Comparison of ENCODE assay signal across 15 cellular contexts in genomic region chr3:142886938-142887337, GRCh38. TPM values are rescaled to one million over a fixed set of nuclear protein-coding genes. Genes with fewer than 3 reads are reported as not detected.
DNase-seq lines count a peak whose midpoint lies in the region; ATAC-seq, FAIRE-seq and TF ChIP-seq lines count a peak whose summit lies in the region.
"Had no signal": no experiment of that assay in that cellular context is flagged by ENCODE, and none has a peak within 500 bp of the region (broad histone marks: within the 10 kb centered on the region; RNA-seq: fewer than 3 reads in every experiment).

No MANE protein-coding gene starts in this region.

- no peak overlapping the region for H3K4ac ChIP-seq in IMR-90 (ENCODE audit: low read depth, low read length)

- peak; percentile 52; the same call in 1 of the 2 replicates for TF ChIP-seq EP300 in K562 (IDR thresholded peaks at IDR 0.05; ENCODE audit: low read length)

- H3K36me3 Mint-ChIP-seq in nephron (ENCODE audit: low read depth): no peaks in the 10 kb centered on the region

- H4K8ac ChIP-seq in IMR-90 (ENCODE audit: low read depth in 2 of 2, low read length in 2 of 2): no peak overlapping the region

- FAIRE-seq in K562 (lab: Jason Lieb, UNC): no peak

- no peak overlapping the region for H2BK15ac ChIP-seq in IMR-90 (ENCODE audit: low read depth, low read length)

- POLR2A ChIA-PET in IMR-90 (lab: Charles Lee; ENCODE audit: unreplicated experiment): no interaction called here
- POLR2A ChIA-PET in K562 (lab: Yijun Ruan, JAX): no interaction called here

- no peak overlapping the region for H2BK20ac ChIP-seq in IMR-90 (ENCODE audit: low read depth, low read length)

- 0 out of 2 replicates have a peak, but pooled peaks have one; percentile 39 for ATAC-seq in IMR-90 (ENCODE audit: low read depth)
- no peak for ATAC-seq in K562
- no peak for ATAC-seq in GM18505 (IDR thresholded peaks at IDR 0.05; ENCODE audit: unreplicated experiment)
- no peak for ATAC-seq in HG02884 (IDR thresholded peaks at IDR 0.05; ENCODE audit: unreplicated experiment)

- H3K9me1 ChIP-seq in IMR-90 (ENCODE audit: insufficient read depth, low read length) (no peaks in the 10 kb centered on the region; the same call in 1 of the 2 replicates), K562 (ENCODE audit: control insufficient read depth, insufficient read depth, low read length) (no peaks in the 10 kb centered on the region)

- no peaks in the 10 kb centered on the region for H3K36me3 ChIP-seq in IMR-90 (ENCODE audit: control insufficient read depth, insufficient read depth, low read length)
- H3K36me3 ChIP-seq in K562 (ENCODE audit: control insufficient read depth, insufficient read depth, low read length): no peaks in the 10 kb centered on the region
- H3K36me3 ChIP-seq: Peyer's patch had no signal

- peaks cover 26% of the 10 kb centered on the region for H3K27me3 ChIP-seq in IMR-90 (ENCODE audit: control insufficient read depth, insufficient read depth, low read length)
- H3K27me3 ChIP-seq in K562 (ENCODE audit: control insufficient read depth in 2 of 2, insufficient read depth in 2 of 2, low read length in 2 of 2): peaks cover 0 to 11% of the 10 kb centered on the region in 2 experiments; a peak in 1 of 5 replicates

- H4K5ac ChIP-seq in IMR-90 (ENCODE audit: low read depth, low read length): no peak overlapping the region

- DNase-seq in COLO829 (ENCODE audit: low spot score) (peak; percentile 89), IMR-90 (peak; percentile 50), K562 (ENCODE audit: extremely low read depth in 1 of 4, low spot score in 3 of 4) (peak; percentile 16 to 41 (median 36)), mesenteric fat pad (ENCODE audit: low spot score) (no peak)
- DNase-seq in activated CD4-positive, CD25-positive, alpha-beta regulatory T cell treated with anti-CD3 and anti-CD28 coated beads, Interleukin-2, amount 50 U/mL, for 72 hours: no peak
- DNase-seq: activated B cell treated with CpG ODN at 0.5 μM for 24 hours; activated gamma-delta T cell; Calu3; dermis blood vessel endothelial cell; NCI-H2107; Peyer's patch; stimulated activated naive CD4-positive, alpha-beta T cell had no signal

- TF ChIP-seq RAD21 in IMR-90 (IDR thresholded peaks at IDR 0.05; ENCODE audit: low read length) (no peak), K562 (CRISPR knock-in tag; conservative IDR thresholded peaks at IDR 0.05 in 1 of 2, IDR thresholded peaks at IDR 0.05 in 1 of 2) (no peak)

- H3K4me1 Mint-ChIP-seq in nephron: peaks cover 11% of the 10 kb centered on the region

- WGBS in IMR-90 (ENCODE audit: extremely low coverage in 2 of 2, insufficient read length in 1 of 2), 2 experiments: no CpG with 5 or more reads among the region's 3 CpGs
- WGBS in K562 (ENCODE audit: insufficient coverage, low coverage, missing lambda C conversion rate): 4% methylated on average over 3 of the region's 3 CpGs

- H3K4me3 Mint-ChIP-seq in nephron: peak overlapping the region; percentile 56 to 61 (median 59)
- H3K4me3 Mint-ChIP-seq: activated B cell treated with CpG ODN at 0.5 μM for 24 hours had no signal

- peaks cover 34% of the 10 kb centered on the region for H3K27me3 Mint-ChIP-seq in nephron (ENCODE audit: low read depth)

- no peak overlapping the region for H4K91ac ChIP-seq in IMR-90 (ENCODE audit: insufficient read depth, low read depth, low read length)

- no peaks in the 10 kb centered on the region for H3K79me2 ChIP-seq in K562 (ENCODE audit: control insufficient read depth, insufficient read depth, low read length)

- H3K27ac ChIP-seq in IMR-90 (ENCODE audit: insufficient read depth, low read length) (no peak overlapping the region), K562 (ENCODE audit: extremely low read depth, low read depth, low read length) (no peak overlapping the region)
- H3K27ac ChIP-seq: Peyer's patch had no signal

- TF ChIP-seq CTCF in IMR-90 (conservative IDR thresholded peaks at IDR 0.05; ENCODE audit: low read depth, low read length): no peak
- no peak for TF ChIP-seq CTCF in K562 (IDR thresholded peaks at IDR 0.05 in 2 of 3, conservative IDR thresholded peaks at IDR 0.05 in 1 of 3; ENCODE audit: insufficient read depth in 2 of 3, low read depth in 1 of 3, low read length in 3 of 3)
- no peak for TF ChIP-seq CTCF in nephron (IDR thresholded peaks at IDR 0.05; ENCODE audit: unreplicated experiment in 3 of 3)

- H3K23ac ChIP-seq in IMR-90 (ENCODE audit: low read depth, low read length): no peak overlapping the region

- BruUV-seq in IMR-90 (replicated peaks; lab: Mats Ljungman, UMichigan): no TSS peak
- BruUV-seq in K562 (replicated peaks; lab: Mats Ljungman, UMichigan): no TSS peak

- no peaks in the 10 kb centered on the region for H3K9me3 ChIP-seq in IMR-90 (ENCODE audit: control insufficient read depth, insufficient read depth, low read length)
- no peaks in the 10 kb centered on the region for H3K9me3 ChIP-seq in K562 (replicated peaks; ENCODE audit: control insufficient read depth, insufficient read depth, low read depth, low read length)
- H3K9me3 ChIP-seq: Peyer's patch had no signal

- no peak overlapping the region for H3K4me3 ChIP-seq in IMR-90 (ENCODE audit: insufficient read depth, low read depth, low read length)
- H3K4me3 ChIP-seq in K562: no peak overlapping the region
- H3K4me3 ChIP-seq: Peyer's patch had no signal

- no peak overlapping the region for H2AFZ ChIP-seq in IMR-90 (replicated peaks; ENCODE audit: low read length, poor library complexity)
- no peak overlapping the region for H2AFZ ChIP-seq in K562 (ENCODE audit: low read depth, low read length)

- H3K56ac ChIP-seq in IMR-90 (ENCODE audit: extremely low read depth, insufficient read depth, low read length): no peak overlapping the region

- no peak overlapping the region for H2AK5ac ChIP-seq in IMR-90 (ENCODE audit: low read depth, low read length)

- H3K4me2 ChIP-seq in IMR-90 (ENCODE audit: low read depth, low read length) (no peak overlapping the region), K562 (ENCODE audit: insufficient read depth, low read length) (no peak overlapping the region)

- H3K79me1 ChIP-seq in IMR-90 (ENCODE audit: low read depth in 1 of 2, low read length in 2 of 2): no peaks in the 10 kb centered on the region

- H2AK9ac ChIP-seq in IMR-90 (replicated peaks; ENCODE audit: low read depth, low read length, poor library complexity): no peak overlapping the region

- intact Hi-C loops in IMR-90 (cut with micrococcal nuclease): no loop called here
- intact Hi-C loops in K562 (cut with micrococcal nuclease): loop anchor here (5.0 kb wide), 1 partner anchor 35 kb away; no protein-coding TSS in a partner anchor

- no peak overlapping the region for H3K27ac Mint-ChIP-seq in nephron
- H3K27ac Mint-ChIP-seq: activated B cell treated with CpG ODN at 0.5 μM for 24 hours had no signal

- H3K14ac ChIP-seq in IMR-90 (replicated peaks; ENCODE audit: low read depth, low read length): no peak overlapping the region

- dilution Hi-C loops in IMR-90 (cut with HindIII; ENCODE audit: low sequenced_read_pairs, unreplicated experiment): no loop called here

- in situ Hi-C loops in IMR-90 (cut with MboI; ENCODE audit: low sequenced_read_pairs) (no loop called here), K562 (cut with MboI) (no loop called here)

- no peaks in the 10 kb centered on the region for H3K4me1 ChIP-seq in IMR-90 (ENCODE audit: control insufficient read depth, insufficient read depth, low read length)
- H3K4me1 ChIP-seq in K562 (replicated peaks in 1 of 2; ENCODE audit: control insufficient read depth in 2 of 2, insufficient read depth in 2 of 2, low read length in 2 of 2): peaks cover 5 to 14% of the 10 kb centered on the region in 2 experiments; a peak in 3 of 5 replicates

- CTCF ChIA-PET in IMR-90 (lab: Yijun Ruan, JAX) (no interaction called here), K562 (lab: Yijun Ruan, JAX; ENCODE audit: low intra/inter-chr PET ratio) (no interaction called here)

- no peak overlapping the region for H3K18ac ChIP-seq in IMR-90 (ENCODE audit: low read depth, low read length)

- TF ChIP-seq POLR2A in IMR-90 (IDR thresholded peaks at IDR 0.05; ENCODE audit: low read depth, low read length): no peak
- no peak for TF ChIP-seq POLR2A in K562 (conservative IDR thresholded peaks at IDR 0.05)
- no peak for TF ChIP-seq POLR2A in GM18505 (IDR thresholded peaks at IDR 0.05; ENCODE audit: borderline replicate concordance, extremely low read depth, insufficient read depth, insufficient read length)

- H4K20me1 ChIP-seq in IMR-90 (ENCODE audit: insufficient read depth, low read length) (no peaks in the 10 kb centered on the region), K562 (replicated peaks; ENCODE audit: control insufficient read depth, insufficient read depth, low read length) (no peaks in the 10 kb centered on the region)

- H2BK5ac ChIP-seq in IMR-90 (ENCODE audit: low read depth, low read length, poor library complexity, severe bottlenecking): no peak overlapping the region

- H2BK120ac ChIP-seq in IMR-90 (ENCODE audit: low read depth, low read length): no peak overlapping the region

- no peak overlapping the region for H3K9ac ChIP-seq in IMR-90 (ENCODE audit: low read depth, low read length)
- no peak overlapping the region for H3K9ac ChIP-seq in K562 (ENCODE audit: insufficient read depth in 1 of 2, low read depth in 2 of 2, low read length in 2 of 2)

- H3K9me3 Mint-ChIP-seq in nephron: no peaks in the 10 kb centered on the region
- H3K9me3 Mint-ChIP-seq: activated B cell treated with CpG ODN at 0.5 μM for 24 hours had no signal

RNA-seq across cellular contexts. Expression of gene PCOLCE2, which starts 1.9 kb away (rescaled TPM):
- total RNA-seq in IMR-90 (2012; rRNA removed): 0.54 and 0.56 TPM in 2 replicates
- polyA plus RNA-seq in IMR-90 (2012; rRNA removed): 0.50 and 0.67 TPM in 2 replicates
- polyA plus RNA-seq in IMR-90 (2012; cell fraction: cytosol; rRNA removed): 0.48 and 0.53 TPM in 2 replicates
- polyA plus RNA-seq in IMR-90 (2012; cell fraction: nucleus; rRNA removed; ENCODE audit: low replicate concordance): 0.17 and 0.54 TPM in 2 replicates
- total RNA-seq in K562 (2011; cell fraction: chromatin; rRNA removed; ENCODE audit: low replicate concordance): 4.6 and 8.1 TPM in 2 replicates
- 3.2 and 3.3 TPM in 2 replicates for total RNA-seq in K562 (2011; cell fraction: nucleolus; rRNA removed)
- 6.0 and 6.3 TPM in 2 replicates for total RNA-seq in K562 (2011; cell fraction: nucleoplasm; rRNA removed)
- total RNA-seq in K562 (2014; rRNA removed): 0.73 and 0.86 TPM in 2 replicates
- 0.65 and 0.83 TPM in 2 replicates for total RNA-seq in K562 (2014; rRNA removed; fragmentation: Illumina TruSeq; extraction: Trizol)
- total RNA-seq in K562 (2015; rRNA removed; fragmentation: Illumina TruSeq; extraction: Trizol): 0.40 and 0.49 TPM in 2 replicates
- 0.49 and 1.0 TPM in 2 replicates for total RNA-seq in K562 (2021)
- 1.1 and 1.2 TPM in 2 replicates for polyA plus RNA-seq in K562 (2011; rRNA removed)
- 0.58 and 0.73 TPM in 2 replicates for polyA plus RNA-seq in K562 (2011; cell fraction: cytosol; rRNA removed)
- polyA plus RNA-seq in K562 (2011; cell fraction: nucleus; rRNA removed): 0.76 and 0.98 TPM in 2 replicates
- polyA plus RNA-seq in K562 (2012): 0.18 and 0.29 TPM in 2 replicates
- 0.64 and 0.72 TPM in 2 replicates for polyA plus RNA-seq in K562 (2014; fragmentation: Illumina TruSeq; extraction: Trizol)
- under 1 TPM; 0.18 to 0.39 TPM for polyA plus RNA-seq in K562 (2014; fragmentation: Nextera tagmentation; extraction: Ambion mirVana)
- polyA plus RNA-seq in K562 (2014; rRNA removed): 0.59 and 1.2 TPM in 2 replicates
- 0.91 and 1.2 TPM in 2 replicates for polyA minus RNA-seq in K562 (2011; rRNA and poly(A)+ RNA removed)
- not detected in 2 replicates for polyA minus RNA-seq in K562 (2011; cell fraction: cytosol; rRNA and poly(A)+ RNA removed)
- 0.33 and 1.3 TPM in 2 replicates for polyA minus RNA-seq in K562 (2011; cell fraction: nucleus; rRNA and poly(A)+ RNA removed)
- total RNA-seq in mesenteric fat pad: 255 TPM
- total RNA-seq: activated B cell treated with CpG ODN at 0.5 μM for 24 hours had no signal

Comparison
In these comparisons a context has a peak if more than half of its experiments do, and no peak if none do; other contexts are left out.
1. DNase-seq: peak in COLO829 (single experiment), IMR-90 (single experiment) and K562 (4 of 4); none in activated CD4-positive, CD25-positive, alpha-beta regulatory T cell treated with anti-CD3 and anti-CD28 coated beads, Interleukin-2, amount 50 U/mL, for 72 hours (single experiment) and mesenteric fat pad (single experiment).
2. RNA of gene PCOLCE2, which starts 1.9 kb away (total RNA-seq): 255 TPM in mesenteric fat pad (single experiment); 0.40 to 8.1 TPM in K562 and 0.54 to 0.56 TPM in IMR-90; every median in the first group is over 10 times any median in the second.